ENCODE assay signal across 8 cellular contexts in the genomic region with DNA sequence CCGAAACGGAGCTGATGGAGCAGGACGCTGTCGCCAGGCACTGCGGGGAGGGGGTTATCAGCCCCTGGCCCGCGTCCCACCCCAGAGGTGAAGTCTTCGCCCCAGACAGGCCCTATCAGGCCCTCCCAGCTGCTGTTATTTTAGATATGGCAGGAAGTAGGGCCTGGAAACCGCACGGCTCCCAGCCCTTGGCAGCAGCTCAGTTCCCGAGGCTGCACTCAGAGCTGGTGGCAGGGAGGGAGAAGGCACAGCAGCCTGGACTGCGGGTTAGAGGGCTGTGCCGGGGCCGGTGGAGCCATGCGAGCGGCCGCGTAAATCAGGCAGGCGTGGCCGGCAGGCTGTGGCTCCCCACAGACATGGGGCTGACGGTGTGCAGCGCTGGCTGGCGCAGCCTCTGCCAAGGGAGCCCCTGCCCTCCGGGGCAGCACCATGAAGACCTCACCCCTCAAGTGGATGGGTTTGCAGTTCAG.
DNase-seq lines count a peak whose midpoint lies in the region; ATAC-seq and TF ChIP-seq lines count a peak whose summit lies in the region.

No MANE protein-coding gene starts in this region.

- no peak overlapping the region for H3K4me3 ChIP-seq in OCI-LY7 (ENCODE audit: low read depth, low read length, poor library complexity, severe bottlenecking)

- peaks cover 9% of the 10 kb centered on the region for H3K4me1 ChIP-seq in OCI-LY7 (ENCODE audit: insufficient read depth, low read length, poor library complexity, severe bottlenecking)

- no peak overlapping the region for H3K27ac ChIP-seq in OCI-LY7 (ENCODE audit: low read depth, low read length, poor library complexity, severe bottlenecking)

- no TSS peak for BruUV-seq in OCI-LY7 (replicated peaks; lab: Mats Ljungman, UMichigan)

- no peaks in the 10 kb centered on the region for H3K9me3 ChIP-seq in OCI-LY7 (ENCODE audit: low read length)

- H3K36me3 Mint-ChIP-seq in activated naive CD8-positive, alpha-beta T cell treated with anti-CD3 and anti-CD28 coated beads for 36 hours = peaks cover 43% of the 10 kb centered on the region
- H3K36me3 Mint-ChIP-seq in progenitor cell of endocrine pancreas (ENCODE audit: insufficient read depth) = no peaks in the 10 kb centered on the region

- intact Hi-C loops in left cardiac atrium (cut with DNase I) (loop anchor here in 1 of 2 donors (5.0 kb wide), 2 partner anchors 50 to 115 kb away; no protein-coding TSS in a partner anchor), OCI-LY7 (cut with micrococcal nuclease; ENCODE audit: unreplicated experiment) (no loop called here)

- H3K27me3 Mint-ChIP-seq in activated naive CD8-positive, alpha-beta T cell treated with anti-CD3 and anti-CD28 coated beads for 36 hours = no peaks in the 10 kb centered on the region
- peaks cover 23% of the 10 kb centered on the region for H3K27me3 Mint-ChIP-seq in progenitor cell of endocrine pancreas

- peaks cover 2% of the 10 kb centered on the region for H3K9me3 Mint-ChIP-seq in activated naive CD8-positive, alpha-beta T cell treated with anti-CD3 and anti-CD28 coated beads for 36 hours
- no peaks in the 10 kb centered on the region for H3K9me3 Mint-ChIP-seq in progenitor cell of endocrine pancreas (ENCODE audit: low read depth)

- no peak overlapping the region for H2AFZ ChIP-seq in OCI-LY7 (ENCODE audit: low read length)

- DNase-seq in C1 segment of cervical spinal cord (lab: John Stamatoyannopoulos, UW) = peak in 9 of 14 donors; percentile 38 to 78 (median 62)
- peak; percentile 34 for DNase-seq in activated naive CD8-positive, alpha-beta T cell treated with anti-CD3 and anti-CD28 coated beads for 36 hours
- peak; percentile 91 for DNase-seq in left cardiac atrium
- no peak for DNase-seq in progenitor cell of endocrine pancreas (ENCODE audit: low spot score, unreplicated experiment)
- DNase-seq in OCI-LY7 (ENCODE audit: low spot score) = no peak
- no peak for DNase-seq in GM10248 (ENCODE audit: extremely low spot score)

- H3K4me1 Mint-ChIP-seq in activated naive CD8-positive, alpha-beta T cell treated with anti-CD3 and anti-CD28 coated beads for 36 hours = peaks cover 66% of the 10 kb centered on the region
- no peaks in the 10 kb centered on the region for H3K4me1 Mint-ChIP-seq in progenitor cell of endocrine pancreas (ENCODE audit: low read depth)

- H4K20me1 ChIP-seq in OCI-LY7 (ENCODE audit: insufficient read depth, low read length) = no peaks in the 10 kb centered on the region

- H3K9me2 ChIP-seq in OCI-LY7 (ENCODE audit: insufficient read depth, low read length) = no peaks in the 10 kb centered on the region

- ATAC-seq in HG03159 (IDR thresholded peaks at IDR 0.05; ENCODE audit: unreplicated experiment) (peak; percentile 40), left cardiac atrium (peak; percentile 83 to 92), HG03045 (IDR thresholded peaks at IDR 0.05; ENCODE audit: unreplicated experiment) (no peak)

- H3K36me3 ChIP-seq in OCI-LY7 (ENCODE audit: insufficient read depth, low read length) = peaks cover 10% of the 10 kb centered on the region

- peak overlapping the region; percentile 91 for H3K27ac Mint-ChIP-seq in activated naive CD8-positive, alpha-beta T cell treated with anti-CD3 and anti-CD28 coated beads for 36 hours
- H3K27ac Mint-ChIP-seq in progenitor cell of endocrine pancreas = peak overlapping the region; percentile 49

- no peaks in the 10 kb centered on the region for H3K79me2 ChIP-seq in OCI-LY7 (ENCODE audit: insufficient read depth, low read depth, low read length)

- POLR2A ChIA-PET in OCI-LY7 (lab: Charles Lee) = no interaction called here
- POLR2A ChIA-PET in GM10248 (lab: Yijun Ruan, JAX) = no interaction called here

- H3K4me3 Mint-ChIP-seq in activated naive CD8-positive, alpha-beta T cell treated with anti-CD3 and anti-CD28 coated beads for 36 hours = peak overlapping the region; percentile 63
- no peak overlapping the region for H3K4me3 Mint-ChIP-seq in progenitor cell of endocrine pancreas (ENCODE audit: low read depth)

- TF ChIP-seq CTCF in progenitor cell of endocrine pancreas (IDR thresholded peaks at IDR 0.05; ENCODE audit: unreplicated experiment) (no peak), OCI-LY7 (conservative IDR thresholded peaks at IDR 0.05; ENCODE audit: low read length) (no peak), GM10248 (IDR thresholded peaks at IDR 0.05; ENCODE audit: control extremely low read depth, extremely low read depth, low read depth, missing control alignments) (no peak)

- H3K4me2 ChIP-seq in OCI-LY7 (ENCODE audit: low read length) = no peak overlapping the region; the same call in 1 of the 2 replicates

- CTCF ChIA-PET in OCI-LY7 (lab: Charles Lee; ENCODE audit: unreplicated experiment) (no interaction called here), GM10248 (lab: Yijun Ruan, JAX) (interaction anchor here (0.9 to 2.8 kb wide), 6 partner anchors 10 to 129 kb away, joined by 3 to 12 read pairs (median 4); no protein-coding TSS in a partner anchor)

Comparison
In these comparisons a context has a peak if more than half of its experiments do, and no peak if none do; other contexts are left out.
1. DNase-seq: peak in C1 segment of cervical spinal cord (9 of 14), activated naive CD8-positive, alpha-beta T cell treated with anti-CD3 and anti-CD28 coated beads for 36 hours (single experiment) and left cardiac atrium (single experiment); none in progenitor cell of endocrine pancreas (single experiment), OCI-LY7 (single experiment) and GM10248 (single experiment).